Comparison of ENCODE assay signal across 8 cellular contexts in genomic region chr19:12564016-12564664, GRCh38. TPM values are rescaled to one million over a fixed set of nuclear protein-coding genes. Genes with fewer than 3 reads are reported as not detected.
A peak's percentile ranks its signal among the peaks of the same experiment; 100 is the strongest.
DNase-seq lines count a peak whose midpoint lies in the region; ATAC-seq and TF ChIP-seq lines count a peak whose summit lies in the region.

No MANE protein-coding gene starts in this region.

- no peaks in the 10 kb centered on the region for H3K36me3 Mint-ChIP-seq in chondrocyte (ENCODE audit: low read depth)

- H3K4me3 Mint-ChIP-seq in chondrocyte (ENCODE audit: unreplicated experiment) = peak overlapping the region; percentile 2

- peak; percentile 94 for TF ChIP-seq CTCF in chondrocyte (IDR thresholded peaks at IDR 0.05)

- peak in 13 of 14 donors; percentile 29 to 90 (median 82) for DNase-seq in C1 segment of cervical spinal cord (lab: John Stamatoyannopoulos, UW)
- peak; percentile 79 for DNase-seq in NCI-H748 (lab: John Stamatoyannopoulos, UW; ENCODE audit: unreplicated experiment)
- peak; percentile 96 for DNase-seq in activated CD4-positive, alpha-beta T cell treated with anti-CD3 and anti-CD28 coated beads for 48 hours
- DNase-seq in chondrocyte (ENCODE audit: low spot score) = peak; percentile 72
- peak; percentile 93 for DNase-seq in left kidney (ENCODE audit: low read depth, low spot score)
- peak; percentile 80 for DNase-seq in stimulated activated CD4-positive, alpha-beta T cell treated with anti-CD3 and anti-CD28 coated beads, Interleukin-2, amount 100 ng/mL, for 4 hours (ENCODE audit: low read depth)
- no peak for DNase-seq in cortex of kidney (lab: John Stamatoyannopoulos, UW)

- ATAC-seq in HG02642 (IDR thresholded peaks at IDR 0.05; ENCODE audit: poor library complexity, unreplicated experiment) = peak; percentile 60

- H3K9me3 Mint-ChIP-seq in chondrocyte (ENCODE audit: low read depth) = no peaks in the 10 kb centered on the region

- H3K27me3 Mint-ChIP-seq in chondrocyte (ENCODE audit: low read depth) = no peaks in the 10 kb centered on the region

- H3K27ac Mint-ChIP-seq in chondrocyte (ENCODE audit: unreplicated experiment) = peak overlapping the region; percentile 50

- H3K4me1 Mint-ChIP-seq in chondrocyte (ENCODE audit: low read depth) = peaks cover 6% of the 10 kb centered on the region

RNA-seq across cellular contexts. Expression of gene ZNF564, which starts 12.9 kb away (rescaled TPM):
- total RNA-seq in chondrocyte = 5.7 to 8.9 TPM (median 6.5 TPM) in 3 replicates

RNA-seq across cellular contexts. Expression of gene ZNF490, which starts 46.5 kb away (rescaled TPM):
- total RNA-seq in chondrocyte = 6.7 to 8.6 TPM (median 7.0 TPM) in 3 replicates

RNA-seq across cellular contexts. Expression of gene ZNF791, which starts 46.6 kb away (rescaled TPM):
- 15.5 to 26.1 TPM (median 17.9 TPM) in 3 replicates for total RNA-seq in chondrocyte
